ENCODE assay signal across 17 cellular contexts in genomic region chr7:130365093-130365492, GRCh38. TPM values are rescaled to one million over a fixed set of nuclear protein-coding genes. Genes with fewer than 3 reads are reported as not detected.
DNase-seq lines count a peak whose midpoint lies in the region; ATAC-seq, FAIRE-seq and TF ChIP-seq lines count a peak whose summit lies in the region.
"Had no signal": no experiment of that assay in that cellular context is flagged by ENCODE, and none has a peak within 500 bp of the region (broad histone marks: within the 10 kb centered on the region; RNA-seq: fewer than 3 reads in every experiment).

No MANE protein-coding gene starts in this region.

- 0 out of 2 replicates have a peak overlapping the region, but pooled peaks have one; percentile 2 for H3K4me2 ChIP-seq in GM12878 (ENCODE audit: control insufficient read depth, insufficient read depth)
- H3K4me2 ChIP-seq: PC-9 had no signal

- no peaks in the 10 kb centered on the region for H3K79me2 ChIP-seq in GM12878 (ENCODE audit: control insufficient read depth, insufficient read depth, low read length)

- SMC1A ChIA-PET in GM12878 (lab: Charles Lee; ENCODE audit: uncharacterized antibody, unreplicated experiment) = interaction anchor here (0.9 to 1.6 kb wide), 5 partner anchors 12 to 111 kb away, joined by 3 to 6 read pairs (median 4); no protein-coding TSS in a partner anchor

- DNase-seq in A673 (ENCODE audit: low spot score) (peak; percentile 42), GM12878 (ENCODE audit: low read depth, low spot score) (no peak), pancreas (peak in 1 of 6 donors; percentile 13), COLO829 (ENCODE audit: low spot score) (no peak), GM12892 (ENCODE audit: insufficient read length) (no peak), retina (no peak), OCI-M1 (lab: John Stamatoyannopoulos, UW) (no peak)
- DNase-seq: activated CD4-positive, alpha-beta T cell treated with anti-CD3 and anti-CD28 coated beads for 4 hours; PC-9 had no signal

- intact Hi-C loops in A673 (cut with micrococcal nuclease; ENCODE audit: unreplicated experiment) = no loop called here
- intact Hi-C loops in GM12878 (cut with micrococcal nuclease; ENCODE audit: unreplicated experiment) = loop anchor here (5.0 kb wide), 2 partner anchors 122 to 123 kb away; no protein-coding TSS in a partner anchor
- intact Hi-C loops in pancreas (cut with DNase I) = loop anchor here in 2 of 3 donors (5.0 to 10.0 kb wide), 2 partner anchors 68 to 70 kb away; partner anchors contain the start of gene CPA4 (in 1 of the 2)

- no peaks in the 10 kb centered on the region for H4K20me1 ChIP-seq in GM12878 (ENCODE audit: control insufficient read depth, insufficient read depth)

- no peaks in the 10 kb centered on the region for H3K9me3 ChIP-seq in A673 (ENCODE audit: low read depth, low read length, poor library complexity, severe bottlenecking)
- no peaks in the 10 kb centered on the region for H3K9me3 ChIP-seq in HEK293 (ENCODE audit: control insufficient read depth, insufficient read depth, low read depth, low read length)
- no peaks in the 10 kb centered on the region; the same call in 2 of the 3 replicates for H3K9me3 ChIP-seq in GM12878 (replicated peaks; ENCODE audit: control insufficient read depth, insufficient read depth, low read length)
- no peaks in the 10 kb centered on the region for H3K9me3 ChIP-seq in pancreas
- H3K9me3 ChIP-seq: BE2C, suprapubic skin had no signal

- H3K27ac ChIP-seq in A673 (ENCODE audit: low read depth, low read length, poor library complexity, severe bottlenecking) (peak overlapping the region; percentile 75), HEK293 (ENCODE audit: extremely low read depth, low read depth, low read length) (peak overlapping the region; percentile 70), GM12878 (ENCODE audit: control insufficient read depth, insufficient read depth) (peak overlapping the region; percentile 69), pancreas (peak overlapping the region in 3 of 4 donors; percentile 28 to 65 (median 35))
- H3K27ac ChIP-seq: PC-9, suprapubic skin had no signal

- RAD21 ChIA-PET in GM12878 (lab: Charles Lee; ENCODE audit: unreplicated experiment) = interaction anchor here (0.9 to 1.3 kb wide), 3 partner anchors 14 to 76 kb away, joined by 3 to 6 read pairs (median 4); partner anchors contain the start of gene CEP41

- TF ChIP-seq RAD21 in GM12878 (IDR thresholded peaks at IDR 0.05; ENCODE audit: insufficient read depth, low read depth, low read length) = no peak

- H3K4me1 ChIP-seq in A673 (ENCODE audit: insufficient read depth, low read length, poor library complexity, severe bottlenecking) = peaks cover 17% of the 10 kb centered on the region
- H3K4me1 ChIP-seq in HEK293 (ENCODE audit: control insufficient read depth, insufficient read depth, low read length) = peaks cover 14% of the 10 kb centered on the region
- H3K4me1 ChIP-seq in GM12878 (ENCODE audit: control insufficient read depth, insufficient read depth, low read length) = peaks cover 13% of the 10 kb centered on the region
- peaks cover 20 to 39% (median 32%) of the 10 kb centered on the region in 3 donors for H3K4me1 ChIP-seq in pancreas

- peak overlapping the region; percentile 27 for H2AFZ ChIP-seq in GM12878 (ENCODE audit: control insufficient read depth, low read depth, low read length)
- H2AFZ ChIP-seq: PC-9 had no signal

- H3K36me3 ChIP-seq in A673 (ENCODE audit: insufficient read depth, low read length, poor library complexity, severe bottlenecking) (no peaks in the 10 kb centered on the region), HEK293 (ENCODE audit: control insufficient read depth in 2 of 2, insufficient read depth in 1 of 2, low read length in 2 of 2) (no peaks in the 10 kb centered on the region), GM12878 (ENCODE audit: control insufficient read depth in 2 of 2, insufficient read depth in 2 of 2, low read length in 1 of 2) (no peaks in the 10 kb centered on the region), pancreas (no peaks in the 10 kb centered on the region)
- H3K36me3 ChIP-seq: BE2C, suprapubic skin had no signal

- TF ChIP-seq POLR2A in GM12878 (IDR thresholded peaks at IDR 0.05; ENCODE audit: low read depth, low read length) (no peak), GM12892 (IDR thresholded peaks at IDR 0.05; ENCODE audit: low read depth, low read length) (no peak)

- in situ Hi-C loops in GM12878 (cut with MboI) = no loop called here

- H3K9ac ChIP-seq in GM12878 (ENCODE audit: control insufficient read depth, insufficient read depth, low read length) = peak overlapping the region; percentile 46; the same call in 1 of the 2 replicates

- FAIRE-seq in GM12878 (lab: Jason Lieb, UNC) = no peak
- no peak for FAIRE-seq in pancreas (lab: Jason Lieb, UNC)
- no peak for FAIRE-seq in GM12892 (lab: Jason Lieb, UNC)
- FAIRE-seq: small intestine had no signal

- CTCF ChIA-PET in A673 (lab: Charles Lee) = no interaction called here
- CTCF ChIA-PET in HEK293 (lab: Yijun Ruan, JAX) = no interaction called here
- CTCF ChIA-PET in GM12878 (lab: Yijun Ruan, JAX) = interaction anchor here (0.7 to 1.2 kb wide), 2 partner anchors 14 to 122 kb away, joined by 3 read pairs; no protein-coding TSS in a partner anchor

- TF ChIP-seq EP300 in GM12878 (IDR thresholded peaks at IDR 0.05; ENCODE audit: borderline replicate concordance in 1 of 2, control insufficient read depth in 1 of 2, low read depth in 2 of 2, low read length in 2 of 2) = no peak

- no peak overlapping the region for H3K4me3 ChIP-seq in A673 (ENCODE audit: low read depth, low read length, poor library complexity, severe bottlenecking)
- no peak overlapping the region for H3K4me3 ChIP-seq in HEK293 (ENCODE audit: low read depth, low read length)
- H3K4me3 ChIP-seq in GM12878 = no peak overlapping the region
- no peak overlapping the region for H3K4me3 ChIP-seq in pancreas
- H3K4me3 ChIP-seq: PC-9, suprapubic skin had no signal

- ATAC-seq in GM12878 (peak; percentile 7), pancreas (peak in 1 of 4 donors; percentile 1)

- POLR2A ChIA-PET in A673 (lab: Charles Lee; ENCODE audit: low non-redundant PET) = no interaction called here
- POLR2A ChIA-PET in HEK293 (lab: Yijun Ruan, JAX) = interaction anchor here (0.8 to 1.5 kb wide), 2 partner anchors 9 to 160 kb away, joined by 3 to 12 read pairs; partner anchors contain the start of gene TMEM209
- POLR2A ChIA-PET in GM12878 (lab: Charles Lee) = interaction anchor here (1.1 kb wide), 1 partner anchor 15 kb away, joined by 5 read pairs; no protein-coding TSS in a partner anchor

- no peak for TF ChIP-seq CTCF in A673 (conservative IDR thresholded peaks at IDR 0.05; ENCODE audit: low read depth, low read length)
- TF ChIP-seq CTCF in HEK293 (tag by site-specific recombination; IDR thresholded peaks at IDR 0.05) = no peak
- TF ChIP-seq CTCF in GM12878 (IDR thresholded peaks at IDR 0.05 in 2 of 3, conservative IDR thresholded peaks at IDR 0.05 in 1 of 3; ENCODE audit: control insufficient read depth in 2 of 3, extremely low read depth in 1 of 3, insufficient read depth in 1 of 3, low read depth in 3 of 3, low read length in 3 of 3) = no peak
- no peak for TF ChIP-seq CTCF in pancreas (IDR thresholded peaks at IDR 0.05)

- WGBS in GM12878 (ENCODE audit: insufficient coverage, insufficient replicate concordance, low lambda C conversion rate, missing lambda C conversion rate) = 29% methylated on average over 2 of the region's 2 CpGs
- 81 to 90% methylated on average over 2 of the region's 2 CpGs for WGBS in pancreas, 2 donors

- no TSS peak for BruUV-seq in A673 (replicated peaks; lab: Mats Ljungman, UMichigan)
- BruUV-seq in GM12878 (replicated peaks; lab: Mats Ljungman, UMichigan) = TSS peak; percentile 95

- H3K27me3 ChIP-seq in A673 (replicated peaks; ENCODE audit: insufficient read depth, low read depth, low read length, poor library complexity) (no peaks in the 10 kb centered on the region), GM12878 (replicated peaks in 1 of 2; ENCODE audit: control insufficient read depth in 2 of 2, insufficient read depth in 2 of 2, low read length in 1 of 2) (no peaks in the 10 kb centered on the region), pancreas (no peaks in the 10 kb centered on the region)
- H3K27me3 ChIP-seq: BE2C, suprapubic skin had no signal

RNA-seq across cellular contexts. Expression of gene CPA1, which starts 15.2 kb away (rescaled TPM):
- not detected in 2 replicates for total RNA-seq in A673 (2021)
- not detected in 2 replicates for total RNA-seq in GM12878 (2013; cell fraction: nucleolus; rRNA removed)
- total RNA-seq in GM12878 (2014; rRNA removed) = not detected in 2 replicates
- total RNA-seq in GM12878 (2014; rRNA removed; fragmentation: Illumina TruSeq; extraction: Trizol) = not detected in 2 replicates
- total RNA-seq in GM12878 (2021) = 8.0 and 11.9 TPM in 2 replicates
- not detected for polyA plus RNA-seq in GM12878 (2011; ENCODE audit: low read depth)
- polyA plus RNA-seq in GM12878 (2011; rRNA removed) = not detected in 2 replicates
- not detected in 2 replicates for polyA plus RNA-seq in GM12878 (2011; cell fraction: cytosol; rRNA removed)
- not detected in 2 replicates for polyA plus RNA-seq in GM12878 (2011; cell fraction: nucleus; rRNA removed)
- polyA plus RNA-seq in GM12878 (2012) = not detected in 2 replicates
- polyA plus RNA-seq in GM12878 (2014; fragmentation: Illumina TruSeq; extraction: Trizol) = not detected in 2 replicates
- polyA plus RNA-seq in GM12878 (2014; fragmentation: Nextera tagmentation; extraction: Ambion mirVana) = not detected
- polyA plus RNA-seq in GM12878 (2014; rRNA removed) = not detected in 2 replicates
- not detected for polyA plus RNA-seq in GM12878 (2016; fragmentation: Nextera tagmentation; extraction: Ambion mirVana)
- not detected in 2 replicates for polyA minus RNA-seq in GM12878 (2011; rRNA and poly(A)+ RNA removed)
- not detected in 2 replicates for polyA minus RNA-seq in GM12878 (2011; cell fraction: cytosol; rRNA and poly(A)+ RNA removed)
- not detected in 2 replicates for polyA minus RNA-seq in GM12878 (2011; cell fraction: nucleus; rRNA and poly(A)+ RNA removed)
- over 10,000 TPM; 17,933 to 50,686 (median 40,969) TPM for total RNA-seq in pancreas
- over 10,000 TPM; 12,124 to 14,783 TPM for polyA plus RNA-seq in pancreas
- not detected for polyA plus RNA-seq in GM12892 (2012; ENCODE audit: missing spikeins)
- total RNA-seq: dermis microvascular lymphatic vessel endothelial cell; HT1080; PC-9; suprapubic skin; T-helper 2 cell treated with Interferon-gamma antibody and Interleukin-4, amounts not matched to agents 100 ng/mL and 5 ng/mL, for 36 hours had no signal

RNA-seq across cellular contexts. Expression of gene CPA5, which starts 20.5 kb away (rescaled TPM):
- total RNA-seq in A673 (2021) (not detected in 2 replicates), GM12878 (2014; rRNA removed) (0.17 TPM in 1 of 2 replicates, not detected in the other), GM12878 (2014; rRNA removed; fragmentation: Illumina TruSeq; extraction: Trizol) (0.09 and 0.28 TPM in 2 replicates), GM12878 (2021) (0.29 and 0.49 TPM in 2 replicates), pancreas (under 1 TPM in 2 of 6 donors, not detected in 4; 0.22 to 0.35 TPM)
- total RNA-seq in GM12878 (2013; cell fraction: nucleolus; rRNA removed) = not detected in 2 replicates
- polyA plus RNA-seq in GM12878 (2011; ENCODE audit: low read depth) = not detected
- polyA plus RNA-seq in GM12878 (2011; rRNA removed) (0.22 and 0.52 TPM in 2 replicates), GM12878 (2014; fragmentation: Illumina TruSeq; extraction: Trizol) (0.06 and 0.21 TPM in 2 replicates), GM12878 (2014; fragmentation: Nextera tagmentation; extraction: Ambion mirVana) (under 1 TPM; 0.40 to 0.45 TPM), GM12878 (2014; rRNA removed) (0.10 TPM in 1 of 2 replicates, not detected in the other), GM12878 (2016; fragmentation: Nextera tagmentation; extraction: Ambion mirVana) (not detected), pancreas (under 1 TPM; 0.09 to 0.19 TPM)
- polyA plus RNA-seq in GM12878 (2011; cell fraction: cytosol; rRNA removed) = 0.20 and 0.30 TPM in 2 replicates
- polyA plus RNA-seq in GM12878 (2011; cell fraction: nucleus; rRNA removed) = 1.5 and 2.0 TPM in 2 replicates
- polyA plus RNA-seq in GM12878 (2012) = 0.11 and 0.87 TPM in 2 replicates
- 0.41 and 0.88 TPM in 2 replicates for polyA minus RNA-seq in GM12878 (2011; rRNA and poly(A)+ RNA removed)
- polyA minus RNA-seq in GM12878 (2011; cell fraction: cytosol; rRNA and poly(A)+ RNA removed) = not detected in 2 replicates
- polyA minus RNA-seq in GM12878 (2011; cell fraction: nucleus; rRNA and poly(A)+ RNA removed) = not detected in 2 replicates
- 1.9 TPM for polyA plus RNA-seq in GM12892 (2012; ENCODE audit: missing spikeins)
- total RNA-seq: dermis microvascular lymphatic vessel endothelial cell, HT1080, lower leg skin, PC-9 had no signal

Comparison
In these comparisons a context has a peak if more than half of its experiments do, and no peak if none do; other contexts are left out.
1. RNA of gene CPA1, which starts 15.2 kb away (total RNA-seq): 17,933 to 50,686 TPM in pancreas; not detected in A673 and 8.0 to 11.9 TPM in GM12878; every median in the first group is over 1,000 times any median in the second.
2. Peak in every context shown above with its lines, with median percentiles within 50 percentile points of each other: H3K27ac ChIP-seq.